ENCODE assay signal across 1 cellular context in genomic region chr22:30557243-30557642, GRCh38.
TF ChIP-seq lines count a peak whose summit lies in the region.

No MANE protein-coding gene starts in this region.

TF ChIP-seq in HepG2, 621 proteins besides CTCF, POLR2A, EP300 and RAD21:
- no peak for TF ChIP-seq HNRNPK (IDR thresholded peaks at IDR 0.05; ENCODE audit: low read depth, low read length, poor library complexity, severe bottlenecking)
- no peak for TF ChIP-seq KDM4B (CRISPR knock-in tag; IDR thresholded peaks at IDR 0.05)
- TF ChIP-seq ZNF333 (CRISPR knock-in tag; IDR thresholded peaks at IDR 0.05; ENCODE audit: borderline replicate concordance): no peak
- no peak for TF ChIP-seq ATF5 (CRISPR knock-in tag; IDR thresholded peaks at IDR 0.05; ENCODE audit: low read depth)
- TF ChIP-seq, protein P1, sequence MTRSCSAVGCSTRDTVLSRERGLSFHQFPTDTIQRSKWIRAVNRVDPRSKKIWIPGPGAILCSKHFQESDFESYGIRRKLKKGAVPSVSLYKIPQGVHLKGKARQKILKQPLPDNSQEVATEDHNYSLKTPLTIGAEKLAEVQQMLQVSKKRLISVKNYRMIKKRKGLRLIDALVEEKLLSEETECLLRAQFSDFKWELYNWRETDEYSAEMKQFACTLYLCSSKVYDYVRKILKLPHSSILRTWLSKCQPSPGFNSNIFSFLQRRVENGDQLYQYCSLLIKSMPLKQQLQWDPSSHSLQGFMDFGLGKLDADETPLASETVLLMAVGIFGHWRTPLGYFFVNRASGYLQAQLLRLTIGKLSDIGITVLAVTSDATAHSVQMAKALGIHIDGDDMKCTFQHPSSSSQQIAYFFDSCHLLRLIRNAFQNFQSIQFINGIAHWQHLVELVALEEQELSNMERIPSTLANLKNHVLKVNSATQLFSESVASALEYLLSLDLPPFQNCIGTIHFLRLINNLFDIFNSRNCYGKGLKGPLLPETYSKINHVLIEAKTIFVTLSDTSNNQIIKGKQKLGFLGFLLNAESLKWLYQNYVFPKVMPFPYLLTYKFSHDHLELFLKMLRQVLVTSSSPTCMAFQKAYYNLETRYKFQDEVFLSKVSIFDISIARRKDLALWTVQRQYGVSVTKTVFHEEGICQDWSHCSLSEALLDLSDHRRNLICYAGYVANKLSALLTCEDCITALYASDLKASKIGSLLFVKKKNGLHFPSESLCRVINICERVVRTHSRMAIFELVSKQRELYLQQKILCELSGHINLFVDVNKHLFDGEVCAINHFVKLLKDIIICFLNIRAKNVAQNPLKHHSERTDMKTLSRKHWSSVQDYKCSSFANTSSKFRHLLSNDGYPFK (CRISPR knock-in tag; IDR thresholded peaks at IDR 0.05; ENCODE audit: borderline replicate concordance): no peak
- TF ChIP-seq, protein P2, sequence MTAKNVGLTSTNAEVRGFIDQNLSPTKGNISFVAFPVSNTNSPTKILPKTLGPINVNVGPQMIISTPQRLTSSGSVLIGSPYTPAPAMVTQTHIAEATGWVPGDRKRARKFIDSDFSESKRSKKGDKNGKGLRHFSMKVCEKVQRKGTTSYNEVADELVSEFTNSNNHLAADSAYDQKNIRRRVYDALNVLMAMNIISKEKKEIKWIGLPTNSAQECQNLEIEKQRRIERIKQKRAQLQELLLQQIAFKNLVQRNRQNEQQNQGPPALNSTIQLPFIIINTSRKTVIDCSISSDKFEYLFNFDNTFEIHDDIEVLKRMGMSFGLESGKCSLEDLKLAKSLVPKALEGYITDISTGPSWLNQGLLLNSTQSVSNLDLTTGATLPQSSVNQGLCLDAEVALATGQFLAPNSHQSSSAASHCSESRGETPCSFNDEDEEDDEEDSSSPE (CRISPR knock-in tag; IDR thresholded peaks at IDR 0.05): no peak
- no peak for TF ChIP-seq ZNF574 (CRISPR knock-in tag; IDR thresholded peaks at IDR 0.05)
- no peak for TF ChIP-seq RFX3 (CRISPR knock-in tag; IDR thresholded peaks at IDR 0.05)
- TF ChIP-seq ISX (CRISPR knock-in tag; conservative IDR thresholded peaks at IDR 0.05): no peak
- TF ChIP-seq, protein P3, sequence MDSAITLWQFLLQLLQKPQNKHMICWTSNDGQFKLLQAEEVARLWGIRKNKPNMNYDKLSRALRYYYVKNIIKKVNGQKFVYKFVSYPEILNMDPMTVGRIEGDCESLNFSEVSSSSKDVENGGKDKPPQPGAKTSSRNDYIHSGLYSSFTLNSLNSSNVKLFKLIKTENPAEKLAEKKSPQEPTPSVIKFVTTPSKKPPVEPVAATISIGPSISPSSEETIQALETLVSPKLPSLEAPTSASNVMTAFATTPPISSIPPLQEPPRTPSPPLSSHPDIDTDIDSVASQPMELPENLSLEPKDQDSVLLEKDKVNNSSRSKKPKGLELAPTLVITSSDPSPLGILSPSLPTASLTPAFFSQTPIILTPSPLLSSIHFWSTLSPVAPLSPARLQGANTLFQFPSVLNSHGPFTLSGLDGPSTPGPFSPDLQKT (CRISPR knock-in tag; IDR thresholded peaks at IDR 0.05; ENCODE audit: borderline replicate concordance): no peak
- TF ChIP-seq FOSL1 (CRISPR knock-in tag; IDR thresholded peaks at IDR 0.05; ENCODE audit: borderline replicate concordance): no peak
- TF ChIP-seq, protein P4, sequence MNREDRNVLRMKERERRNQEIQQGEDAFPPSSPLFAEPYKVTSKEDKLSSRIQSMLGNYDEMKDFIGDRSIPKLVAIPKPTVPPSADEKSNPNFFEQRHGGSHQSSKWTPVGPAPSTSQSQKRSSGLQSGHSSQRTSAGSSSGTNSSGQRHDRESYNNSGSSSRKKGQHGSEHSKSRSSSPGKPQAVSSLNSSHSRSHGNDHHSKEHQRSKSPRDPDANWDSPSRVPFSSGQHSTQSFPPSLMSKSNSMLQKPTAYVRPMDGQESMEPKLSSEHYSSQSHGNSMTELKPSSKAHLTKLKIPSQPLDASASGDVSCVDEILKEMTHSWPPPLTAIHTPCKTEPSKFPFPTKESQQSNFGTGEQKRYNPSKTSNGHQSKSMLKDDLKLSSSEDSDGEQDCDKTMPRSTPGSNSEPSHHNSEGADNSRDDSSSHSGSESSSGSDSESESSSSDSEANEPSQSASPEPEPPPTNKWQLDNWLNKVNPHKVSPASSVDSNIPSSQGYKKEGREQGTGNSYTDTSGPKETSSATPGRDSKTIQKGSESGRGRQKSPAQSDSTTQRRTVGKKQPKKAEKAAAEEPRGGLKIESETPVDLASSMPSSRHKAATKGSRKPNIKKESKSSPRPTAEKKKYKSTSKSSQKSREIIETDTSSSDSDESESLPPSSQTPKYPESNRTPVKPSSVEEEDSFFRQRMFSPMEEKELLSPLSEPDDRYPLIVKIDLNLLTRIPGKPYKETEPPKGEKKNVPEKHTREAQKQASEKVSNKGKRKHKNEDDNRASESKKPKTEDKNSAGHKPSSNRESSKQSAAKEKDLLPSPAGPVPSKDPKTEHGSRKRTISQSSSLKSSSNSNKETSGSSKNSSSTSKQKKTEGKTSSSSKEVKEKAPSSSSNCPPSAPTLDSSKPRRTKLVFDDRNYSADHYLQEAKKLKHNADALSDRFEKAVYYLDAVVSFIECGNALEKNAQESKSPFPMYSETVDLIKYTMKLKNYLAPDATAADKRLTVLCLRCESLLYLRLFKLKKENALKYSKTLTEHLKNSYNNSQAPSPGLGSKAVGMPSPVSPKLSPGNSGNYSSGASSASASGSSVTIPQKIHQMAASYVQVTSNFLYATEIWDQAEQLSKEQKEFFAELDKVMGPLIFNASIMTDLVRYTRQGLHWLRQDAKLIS (CRISPR knock-in tag; IDR thresholded peaks at IDR 0.05): no peak
- TF ChIP-seq ZBTB21 (CRISPR knock-in tag; IDR thresholded peaks at IDR 0.05): no peak
- TF ChIP-seq GTF2F1 (IDR thresholded peaks at IDR 0.05; ENCODE audit: low read length): no peak
- TF ChIP-seq ZNF784 (CRISPR knock-in tag; IDR thresholded peaks at IDR 0.05; ENCODE audit: borderline replicate concordance): no peak
- TF ChIP-seq HNF4G (IDR thresholded peaks at IDR 0.05; ENCODE audit: borderline replicate concordance, low read depth, low read length): no peak
- no peak for TF ChIP-seq HNF4G (CRISPR knock-in tag; IDR thresholded peaks at IDR 0.05; ENCODE audit: borderline replicate concordance, low read depth)
- TF ChIP-seq ZBTB3 (CRISPR knock-in tag; IDR thresholded peaks at IDR 0.05; ENCODE audit: borderline replicate concordance, low read depth): no peak
- TF ChIP-seq TSC22D2 (CRISPR knock-in tag; IDR thresholded peaks at IDR 0.05; ENCODE audit: borderline replicate concordance): no peak
